In the genomic region with DNA sequence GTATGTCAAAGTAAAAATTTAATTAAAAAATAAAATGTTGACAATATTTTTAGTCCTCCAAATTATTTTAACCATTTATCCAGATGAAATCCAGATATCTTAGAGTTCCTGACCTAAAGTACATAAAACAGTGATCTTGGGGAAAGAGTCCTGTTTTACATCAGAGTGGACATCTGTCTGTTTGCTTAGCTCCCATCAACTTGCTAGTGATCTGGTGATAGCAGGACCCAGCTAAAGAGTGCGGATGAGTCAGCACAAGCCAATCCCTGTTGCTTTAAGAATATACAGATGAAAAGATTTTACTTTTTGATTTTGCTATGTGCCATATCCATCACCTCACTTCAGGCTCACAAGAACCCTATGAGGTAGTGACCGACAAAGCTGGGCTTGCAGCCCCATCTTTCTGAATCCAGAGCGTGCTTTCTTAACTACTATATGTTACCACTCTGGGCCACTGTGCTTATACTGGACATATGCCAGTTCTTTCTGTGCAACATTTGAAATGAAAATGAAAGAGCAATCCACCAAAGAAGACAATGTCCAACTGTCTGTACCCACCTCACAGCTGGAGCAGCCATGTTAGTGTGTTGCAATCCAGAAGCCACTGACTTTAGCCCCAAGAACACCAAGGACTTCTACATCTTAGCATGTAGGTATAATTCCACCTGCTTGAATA, we compare ENCODE assay signal across 1 cellular context.
TF ChIP-seq lines count a peak whose summit lies in the region.

No MANE protein-coding gene starts in this region.

TF ChIP-seq in GM23338, 12 proteins besides CTCF, POLR2A, EP300 and RAD21 (continued from another document):
- TF ChIP-seq, protein P1, sequence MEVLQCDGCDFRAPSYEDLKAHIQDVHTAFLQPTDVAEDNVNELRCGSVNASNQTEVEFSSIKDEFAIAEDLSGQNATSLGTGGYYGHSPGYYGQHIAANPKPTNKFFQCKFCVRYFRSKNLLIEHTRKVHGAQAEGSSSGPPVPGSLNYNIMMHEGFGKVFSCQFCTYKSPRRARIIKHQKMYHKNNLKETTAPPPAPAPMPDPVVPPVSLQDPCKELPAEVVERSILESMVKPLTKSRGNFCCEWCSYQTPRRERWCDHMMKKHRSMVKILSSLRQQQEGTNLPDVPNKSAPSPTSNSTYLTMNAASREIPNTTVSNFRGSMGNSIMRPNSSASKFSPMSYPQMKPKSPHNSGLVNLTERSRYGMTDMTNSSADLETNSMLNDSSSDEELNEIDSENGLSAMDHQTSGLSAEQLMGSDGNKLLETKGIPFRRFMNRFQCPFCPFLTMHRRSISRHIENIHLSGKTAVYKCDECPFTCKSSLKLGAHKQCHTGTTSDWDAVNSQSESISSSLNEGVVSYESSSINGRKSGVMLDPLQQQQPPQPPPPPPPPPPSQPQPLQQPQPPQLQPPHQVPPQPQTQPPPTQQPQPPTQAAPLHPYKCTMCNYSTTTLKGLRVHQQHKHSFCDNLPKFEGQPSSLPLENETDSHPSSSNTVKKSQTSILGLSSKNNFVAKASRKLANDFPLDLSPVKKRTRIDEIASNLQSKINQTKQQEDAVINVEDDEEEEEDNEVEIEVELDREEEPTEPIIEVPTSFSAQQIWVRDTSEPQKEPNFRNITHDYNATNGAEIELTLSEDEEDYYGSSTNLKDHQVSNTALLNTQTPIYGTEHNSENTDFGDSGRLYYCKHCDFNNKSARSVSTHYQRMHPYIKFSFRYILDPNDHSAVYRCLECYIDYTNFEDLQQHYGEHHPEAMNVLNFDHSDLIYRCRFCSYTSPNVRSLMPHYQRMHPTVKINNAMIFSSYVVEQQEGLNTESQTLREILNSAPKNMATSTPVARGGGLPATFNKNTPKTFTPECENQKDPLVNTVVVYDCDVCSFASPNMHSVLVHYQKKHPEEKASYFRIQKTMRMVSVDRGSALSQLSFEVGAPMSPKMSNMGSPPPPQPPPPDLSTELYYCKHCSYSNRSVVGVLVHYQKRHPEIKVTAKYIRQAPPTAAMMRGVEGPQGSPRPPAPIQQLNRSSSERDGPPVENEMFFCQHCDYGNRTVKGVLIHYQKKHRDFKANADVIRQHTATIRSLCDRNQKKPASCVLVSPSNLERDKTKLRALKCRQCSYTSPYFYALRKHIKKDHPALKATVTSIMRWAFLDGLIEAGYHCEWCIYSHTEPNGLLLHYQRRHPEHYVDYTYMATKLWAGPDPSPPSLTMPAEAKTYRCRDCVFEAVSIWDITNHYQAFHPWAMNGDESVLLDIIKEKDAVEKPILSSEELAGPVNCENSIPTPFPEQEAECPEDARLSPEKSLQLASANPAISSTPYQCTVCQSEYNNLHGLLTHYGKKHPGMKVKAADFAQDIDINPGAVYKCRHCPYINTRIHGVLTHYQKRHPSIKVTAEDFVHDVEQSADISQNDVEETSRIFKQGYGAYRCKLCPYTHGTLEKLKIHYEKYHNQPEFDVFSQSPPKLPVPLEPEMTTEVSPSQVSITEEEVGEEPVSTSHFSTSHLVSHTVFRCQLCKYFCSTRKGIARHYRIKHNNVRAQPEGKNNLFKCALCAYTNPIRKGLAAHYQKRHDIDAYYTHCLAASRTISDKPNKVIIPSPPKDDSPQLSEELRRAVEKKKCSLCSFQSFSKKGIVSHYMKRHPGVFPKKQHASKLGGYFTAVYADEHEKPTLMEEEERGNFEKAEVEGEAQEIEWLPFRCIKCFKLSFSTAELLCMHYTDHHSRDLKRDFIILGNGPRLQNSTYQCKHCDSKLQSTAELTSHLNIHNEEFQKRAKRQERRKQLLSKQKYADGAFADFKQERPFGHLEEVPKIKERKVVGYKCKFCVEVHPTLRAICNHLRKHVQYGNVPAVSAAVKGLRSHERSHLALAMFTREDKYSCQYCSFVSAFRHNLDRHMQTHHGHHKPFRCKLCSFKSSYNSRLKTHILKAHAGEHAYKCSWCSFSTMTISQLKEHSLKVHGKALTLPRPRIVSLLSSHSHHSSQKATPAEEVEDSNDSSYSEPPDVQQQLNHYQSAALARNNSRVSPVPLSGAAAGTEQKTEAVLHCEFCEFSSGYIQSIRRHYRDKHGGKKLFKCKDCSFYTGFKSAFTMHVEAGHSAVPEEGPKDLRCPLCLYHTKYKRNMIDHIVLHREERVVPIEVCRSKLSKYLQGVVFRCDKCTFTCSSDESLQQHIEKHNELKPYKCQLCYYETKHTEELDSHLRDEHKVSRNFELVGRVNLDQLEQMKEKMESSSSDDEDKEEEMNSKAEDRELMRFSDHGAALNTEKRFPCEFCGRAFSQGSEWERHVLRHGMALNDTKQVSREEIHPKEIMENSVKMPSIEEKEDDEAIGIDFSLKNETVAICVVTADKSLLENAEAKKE (CRISPR knock-in tag; IDR thresholded peaks at IDR 0.05): no peak
- TF ChIP-seq EZH2phosphoT487 (IDR thresholded peaks at IDR 0.05; ENCODE audit: unreplicated experiment): no peak
- no peak for TF ChIP-seq POLR2AphosphoS5 (IDR thresholded peaks at IDR 0.05; ENCODE audit: low read depth)
- TF ChIP-seq, protein P2, sequence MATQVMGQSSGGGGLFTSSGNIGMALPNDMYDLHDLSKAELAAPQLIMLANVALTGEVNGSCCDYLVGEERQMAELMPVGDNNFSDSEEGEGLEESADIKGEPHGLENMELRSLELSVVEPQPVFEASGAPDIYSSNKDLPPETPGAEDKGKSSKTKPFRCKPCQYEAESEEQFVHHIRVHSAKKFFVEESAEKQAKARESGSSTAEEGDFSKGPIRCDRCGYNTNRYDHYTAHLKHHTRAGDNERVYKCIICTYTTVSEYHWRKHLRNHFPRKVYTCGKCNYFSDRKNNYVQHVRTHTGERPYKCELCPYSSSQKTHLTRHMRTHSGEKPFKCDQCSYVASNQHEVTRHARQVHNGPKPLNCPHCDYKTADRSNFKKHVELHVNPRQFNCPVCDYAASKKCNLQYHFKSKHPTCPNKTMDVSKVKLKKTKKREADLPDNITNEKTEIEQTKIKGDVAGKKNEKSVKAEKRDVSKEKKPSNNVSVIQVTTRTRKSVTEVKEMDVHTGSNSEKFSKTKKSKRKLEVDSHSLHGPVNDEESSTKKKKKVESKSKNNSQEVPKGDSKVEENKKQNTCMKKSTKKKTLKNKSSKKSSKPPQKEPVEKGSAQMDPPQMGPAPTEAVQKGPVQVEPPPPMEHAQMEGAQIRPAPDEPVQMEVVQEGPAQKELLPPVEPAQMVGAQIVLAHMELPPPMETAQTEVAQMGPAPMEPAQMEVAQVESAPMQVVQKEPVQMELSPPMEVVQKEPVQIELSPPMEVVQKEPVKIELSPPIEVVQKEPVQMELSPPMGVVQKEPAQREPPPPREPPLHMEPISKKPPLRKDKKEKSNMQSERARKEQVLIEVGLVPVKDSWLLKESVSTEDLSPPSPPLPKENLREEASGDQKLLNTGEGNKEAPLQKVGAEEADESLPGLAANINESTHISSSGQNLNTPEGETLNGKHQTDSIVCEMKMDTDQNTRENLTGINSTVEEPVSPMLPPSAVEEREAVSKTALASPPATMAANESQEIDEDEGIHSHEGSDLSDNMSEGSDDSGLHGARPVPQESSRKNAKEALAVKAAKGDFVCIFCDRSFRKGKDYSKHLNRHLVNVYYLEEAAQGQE (IDR thresholded peaks at IDR 0.05; ENCODE audit: unreplicated experiment): no peak
- no peak for TF ChIP-seq ZNF331 (CRISPR knock-in tag; IDR thresholded peaks at IDR 0.05; ENCODE audit: low read depth)
- no peak for TF ChIP-seq ZNF114 (CRISPR knock-in tag; IDR thresholded peaks at IDR 0.05)
- no peak for TF ChIP-seq JUNB (IDR thresholded peaks at IDR 0.05; ENCODE audit: unreplicated experiment)
- TF ChIP-seq, protein P3, sequence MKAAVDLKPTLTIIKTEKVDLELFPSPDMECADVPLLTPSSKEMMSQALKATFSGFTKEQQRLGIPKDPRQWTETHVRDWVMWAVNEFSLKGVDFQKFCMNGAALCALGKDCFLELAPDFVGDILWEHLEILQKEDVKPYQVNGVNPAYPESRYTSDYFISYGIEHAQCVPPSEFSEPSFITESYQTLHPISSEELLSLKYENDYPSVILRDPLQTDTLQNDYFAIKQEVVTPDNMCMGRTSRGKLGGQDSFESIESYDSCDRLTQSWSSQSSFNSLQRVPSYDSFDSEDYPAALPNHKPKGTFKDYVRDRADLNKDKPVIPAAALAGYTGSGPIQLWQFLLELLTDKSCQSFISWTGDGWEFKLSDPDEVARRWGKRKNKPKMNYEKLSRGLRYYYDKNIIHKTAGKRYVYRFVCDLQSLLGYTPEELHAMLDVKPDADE (IDR thresholded peaks at IDR 0.05): no peak
- TF ChIP-seq NANOG (IDR thresholded peaks at IDR 0.05; ENCODE audit: borderline replicate concordance): no peak
- no peak for TF ChIP-seq STAT1 (IDR thresholded peaks at IDR 0.05; ENCODE audit: unreplicated experiment)
- TF ChIP-seq EZH2 (IDR thresholded peaks at IDR 0.05; ENCODE audit: low read depth, unreplicated experiment): no peak
